Comparison of ENCODE assay signal across 15 cellular contexts in the genomic region with DNA sequence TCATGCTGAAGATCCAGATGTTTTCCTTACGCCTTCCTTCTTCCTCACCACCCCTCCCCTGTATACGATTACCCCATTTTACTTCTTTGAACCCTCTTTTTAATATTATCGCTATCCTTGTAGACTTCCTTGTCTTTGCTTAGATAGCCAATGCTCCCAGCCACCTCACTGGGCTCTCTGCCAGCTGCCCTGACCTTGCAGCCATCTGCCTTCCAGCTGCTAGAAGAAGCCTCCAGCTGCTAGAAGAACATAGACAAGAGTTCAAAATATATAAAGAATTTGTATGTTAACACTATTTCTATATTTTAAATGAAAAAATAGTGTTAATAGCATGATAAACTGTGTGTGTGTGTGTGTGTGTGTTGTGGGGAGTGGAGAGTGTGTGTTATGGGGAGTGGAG.
DNase-seq lines count a peak whose midpoint lies in the region; ATAC-seq, FAIRE-seq and TF ChIP-seq lines count a peak whose summit lies in the region.
"Had no signal": no experiment of that assay in that cellular context is flagged by ENCODE, and none has a peak within 500 bp of the region (broad histone marks: within the 10 kb centered on the region; RNA-seq: fewer than 3 reads in every experiment).

No MANE protein-coding gene starts in this region.

- no peak overlapping the region; a peak in 1 of 4 replicates for H3K27ac ChIP-seq in SK-N-SH (ENCODE audit: low read depth in 2 of 2, low read length in 1 of 2)
- no peak overlapping the region for H3K27ac ChIP-seq in fibroblast of lung (ENCODE audit: insufficient read depth, low read length)
- no peak overlapping the region for H3K27ac ChIP-seq in pancreas
- H3K27ac ChIP-seq: C4-2B had no signal

- H3K4me1 ChIP-seq in SK-N-SH (ENCODE audit: control insufficient read depth in 1 of 2, insufficient read depth in 2 of 2, low read depth in 1 of 2, low read length in 1 of 2) (peaks cover 5% of the 10 kb centered on the region in 2 experiments; a peak in 3 of 4 replicates), fibroblast of lung (ENCODE audit: control insufficient read depth, extremely low read depth, insufficient read depth, low read length) (no peaks in the 10 kb centered on the region), pancreas (no peaks in the 10 kb centered on the region)

- no peak for TF ChIP-seq EP300 in SK-N-SH (IDR thresholded peaks at IDR 0.05; ENCODE audit: borderline replicate concordance in 1 of 2, low read depth in 1 of 2, low read length in 1 of 2)

- FAIRE-seq in pancreas (lab: Jason Lieb, UNC), result no peak
- FAIRE-seq: colon, GM12878 had no signal

- H2AFZ ChIP-seq in SK-N-SH (ENCODE audit: low read depth), result no peak overlapping the region
- no peak overlapping the region for H2AFZ ChIP-seq in fibroblast of lung (ENCODE audit: low read length)

- DNase-seq in HFF-Myc (ENCODE audit: extremely low read depth, low read depth) (peak; percentile 51), SK-N-SH (peak; percentile 48), fibroblast of lung (ENCODE audit: low read depth in 2 of 2) (peak; percentile 8 to 56), pancreas (peak in 5 of 6 donors; percentile 13 to 72 (median 36)), NCI-H446 treated with DMSO at 0.1 percent for 48 hours (lab: John Stamatoyannopoulos, UW) (no peak), RKO (ENCODE audit: low spot score) (no peak)
- DNase-seq: activated naive CD8-positive, alpha-beta T cell treated with anti-CD3 and anti-CD28 coated beads, Interleukin-2, amount 50 U/mL, for 24 hours; activated T-cell treated with anti-CD3 and anti-CD28 coated beads, Interleukin-2, amount 50 U/mL, for 48 hours; DND-41; NCI-H187; NCI-H524 treated with DMSO at 0.1 percent for 48 hours had no signal

- CTCF ChIA-PET in SK-N-SH (lab: Yijun Ruan, JAX), result interaction anchor here (0.7 to 2.2 kb wide), 5 partner anchors 9 to 946 kb away, joined by 3 to 10 read pairs (median 3); no protein-coding TSS in a partner anchor

- 69% methylated on average over 3 of the region's 3 CpGs for WGBS in SK-N-SH (ENCODE audit: low lambda C conversion rate)
- 41 to 49% methylated on average over 3 of the region's 3 CpGs for WGBS in pancreas, 2 donors

- H4K20me1 ChIP-seq in SK-N-SH (ENCODE audit: insufficient read depth) (no peaks in the 10 kb centered on the region), fibroblast of lung (ENCODE audit: control insufficient read depth, extremely low read depth, insufficient read depth, low read length) (no peaks in the 10 kb centered on the region)

- TF ChIP-seq CTCF in HFF-Myc (IDR thresholded peaks at IDR 0.05; ENCODE audit: low read depth, low read length, missing control alignments) (no peak), SK-N-SH (IDR thresholded peaks at IDR 0.05) (no peak), fibroblast of lung (conservative IDR thresholded peaks at IDR 0.05 in 1 of 2, IDR thresholded peaks at IDR 0.05 in 1 of 2; ENCODE audit: low read depth in 1 of 2, low read length in 2 of 2) (no peak), pancreas (IDR thresholded peaks at IDR 0.05) (no peak)

- TF ChIP-seq RAD21 in SK-N-SH (IDR thresholded peaks at IDR 0.05; ENCODE audit: low read length), result no peak

- ATAC-seq in pancreas (peak in 2 of 4 donors; percentile 26 to 42), HG02981 (IDR thresholded peaks at IDR 0.05; ENCODE audit: unreplicated experiment) (no peak)
- ATAC-seq: activated naive CD8-positive, alpha-beta T cell treated with anti-CD3 and anti-CD28 coated beads, Interleukin-2, amount 50 U/mL, for 24 hours; GM12878 had no signal

- H3K4me2 ChIP-seq in SK-N-SH (no peak overlapping the region), fibroblast of lung (ENCODE audit: extremely low read depth, insufficient read depth, low read length) (no peak overlapping the region)

- H3K4me3 ChIP-seq in HFF-Myc (replicated peaks; ENCODE audit: low read depth, low read length), result no peak overlapping the region
- H3K4me3 ChIP-seq in SK-N-SH (ENCODE audit: low read depth in 2 of 2, low read length in 1 of 2), result no peak overlapping the region
- H3K4me3 ChIP-seq in fibroblast of lung (replicated peaks in 1 of 4; ENCODE audit: control extremely low read depth in 1 of 4, insufficient read depth in 1 of 4, low read depth in 3 of 4, low read length in 4 of 4), result no peak overlapping the region
- H3K4me3 ChIP-seq in pancreas, result no peak overlapping the region
- H3K4me3 ChIP-seq: GM12878 had no signal

- no peaks in the 10 kb centered on the region for H3F3A ChIP-seq in SK-N-SH (replicated peaks; ENCODE audit: insufficient read depth)

- H3K9me2 ChIP-seq in SK-N-SH, result no peaks in the 10 kb centered on the region

- POLR2A ChIA-PET in SK-N-SH (lab: Yijun Ruan, JAX), result interaction anchor here (1.4 kb wide), 1 partner anchor 375 kb away, joined by 6 read pairs; the partner anchor contains the start of gene ANKRD50

- H3K27me3 ChIP-seq in SK-N-SH (ENCODE audit: insufficient read depth) (no peaks in the 10 kb centered on the region), fibroblast of lung (ENCODE audit: control insufficient read depth, insufficient read depth, low read length) (no peaks in the 10 kb centered on the region), pancreas (no peaks in the 10 kb centered on the region)

- no peaks in the 10 kb centered on the region for H3K9me3 ChIP-seq in SK-N-SH
- no peaks in the 10 kb centered on the region for H3K9me3 ChIP-seq in fibroblast of lung (ENCODE audit: control insufficient read depth, insufficient read depth, low read depth, low read length)
- H3K9me3 ChIP-seq in pancreas, result no peaks in the 10 kb centered on the region

- H3K36me3 ChIP-seq in SK-N-SH (replicated peaks in 1 of 2; ENCODE audit: control insufficient read depth in 1 of 2, insufficient read depth in 2 of 2, low read length in 1 of 2), result no peaks in the 10 kb centered on the region
- H3K36me3 ChIP-seq in fibroblast of lung (ENCODE audit: control insufficient read depth, insufficient read depth, low read length), result no peaks in the 10 kb centered on the region
- no peaks in the 10 kb centered on the region for H3K36me3 ChIP-seq in pancreas

- intact Hi-C loops in pancreas (cut with DNase I), result loop anchor here in 2 of 3 donors (10.0 kb wide), 2 partner anchors 907 to 947 kb away; no protein-coding TSS in a partner anchor

- H3K79me2 ChIP-seq in SK-N-SH (ENCODE audit: insufficient read depth) (no peaks in the 10 kb centered on the region), fibroblast of lung (ENCODE audit: control insufficient read depth, insufficient read depth, low read length) (no peaks in the 10 kb centered on the region)

- H3K9ac ChIP-seq in SK-N-SH (no peak overlapping the region), fibroblast of lung (ENCODE audit: insufficient read depth, low read length) (no peak overlapping the region)

TF ChIP-seq in SK-N-SH, 30 proteins besides CTCF, POLR2A, EP300 and RAD21:
- TF ChIP-seq FOXM1 (IDR thresholded peaks at IDR 0.05; ENCODE audit: low read depth) (no peak), TEAD4 (IDR thresholded peaks at IDR 0.05; ENCODE audit: borderline replicate concordance, insufficient read depth) (no peak), NFIC (IDR thresholded peaks at IDR 0.05; ENCODE audit: borderline replicate concordance) (0 out of 2 replicates have a peak, but pooled peaks have one; percentile 18), TCF12 (IDR thresholded peaks at IDR 0.05) (peak; percentile 33; the same call in 1 of the 2 replicates), CHD2 (IDR thresholded peaks at IDR 0.05; ENCODE audit: low read length, partially characterized antibody) (no peak)
- TF ChIP-seq, protein P1, sequence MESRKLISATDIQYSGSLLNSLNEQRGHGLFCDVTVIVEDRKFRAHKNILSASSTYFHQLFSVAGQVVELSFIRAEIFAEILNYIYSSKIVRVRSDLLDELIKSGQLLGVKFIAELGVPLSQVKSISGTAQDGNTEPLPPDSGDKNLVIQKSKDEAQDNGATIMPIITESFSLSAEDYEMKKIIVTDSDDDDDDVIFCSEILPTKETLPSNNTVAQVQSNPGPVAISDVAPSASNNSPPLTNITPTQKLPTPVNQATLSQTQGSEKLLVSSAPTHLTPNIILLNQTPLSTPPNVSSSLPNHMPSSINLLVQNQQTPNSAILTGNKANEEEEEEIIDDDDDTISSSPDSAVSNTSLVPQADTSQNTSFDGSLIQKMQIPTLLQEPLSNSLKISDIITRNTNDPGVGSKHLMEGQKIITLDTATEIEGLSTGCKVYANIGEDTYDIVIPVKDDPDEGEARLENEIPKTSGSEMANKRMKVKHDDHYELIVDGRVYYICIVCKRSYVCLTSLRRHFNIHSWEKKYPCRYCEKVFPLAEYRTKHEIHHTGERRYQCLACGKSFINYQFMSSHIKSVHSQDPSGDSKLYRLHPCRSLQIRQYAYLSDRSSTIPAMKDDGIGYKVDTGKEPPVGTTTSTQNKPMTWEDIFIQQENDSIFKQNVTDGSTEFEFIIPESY (IDR thresholded peaks at IDR 0.05; ENCODE audit: borderline replicate concordance, low read depth), result no peak

Comparison
In these comparisons a context has a peak if more than half of its experiments do, and no peak if none do; other contexts are left out.
1. DNase-seq: peak in HFF-Myc (single experiment), SK-N-SH (single experiment), fibroblast of lung (2 of 2) and pancreas (5 of 6); none in NCI-H446 treated with DMSO at 0.1 percent for 48 hours (single experiment) and RKO (single experiment).